8 cellular contexts compared by ENCODE assay signal in genomic region chr4:7828011-7828720, GRCh38.
A peak's percentile ranks its signal among the peaks of the same experiment; 100 is the strongest.
DNase-seq lines count a peak whose midpoint lies in the region; ATAC-seq and TF ChIP-seq lines count a peak whose summit lies in the region.

No MANE protein-coding gene starts in this region.

- no peak overlapping the region for H3K4me3 ChIP-seq in Peyer's patch
- H3K4me3 ChIP-seq in rectal smooth muscle tissue (ENCODE audit: low read length), result no peak overlapping the region

- in situ Hi-C loops in GM13977 (cut with MboI; ENCODE audit: low pct_unique_long_range_greater_than_20kb, low sequenced_read_pairs, unreplicated experiment), result no loop called here

- no peak for TF ChIP-seq POLR2A in Peyer's patch (IDR thresholded peaks at IDR 0.05)

- ATAC-seq in HG03521 (IDR thresholded peaks at IDR 0.05; ENCODE audit: unreplicated experiment) (no peak), HG03095 (IDR thresholded peaks at IDR 0.05; ENCODE audit: unreplicated experiment) (no peak)

- H3K9me3 ChIP-seq in Peyer's patch, result no peaks in the 10 kb centered on the region

- peak overlapping the region; percentile 37 to 82 (median 70) for H3K27ac ChIP-seq in Peyer's patch
- peak overlapping the region; percentile 70 for H3K27ac ChIP-seq in rectal smooth muscle tissue (ENCODE audit: low read depth, low read length)

- no peak for TF ChIP-seq CTCF in GM13977 (IDR thresholded peaks at IDR 0.05; ENCODE audit: extremely low read depth, insufficient read depth, missing control alignments)
- TF ChIP-seq CTCF in Peyer's patch (IDR thresholded peaks at IDR 0.05), result no peak

- H3K9ac ChIP-seq in rectal smooth muscle tissue (ENCODE audit: low read length), result no peak overlapping the region

- H3K4me1 ChIP-seq in Peyer's patch (peaks cover 0 to 22% (median 5%) of the 10 kb centered on the region in 4 donors), rectal smooth muscle tissue (ENCODE audit: control insufficient read depth, insufficient read depth, low read length) (peaks cover 29% of the 10 kb centered on the region)

- H3K27me3 ChIP-seq in Peyer's patch (no peaks in the 10 kb centered on the region), rectal smooth muscle tissue (ENCODE audit: control insufficient read depth, insufficient read depth, low read length) (no peaks in the 10 kb centered on the region)

- H3K36me3 ChIP-seq in Peyer's patch (no peaks in the 10 kb centered on the region), rectal smooth muscle tissue (ENCODE audit: control insufficient read depth, insufficient read depth, low read length) (peaks cover 8% of the 10 kb centered on the region)

- DNase-seq in GM13977 (ENCODE audit: low spot score), result peak; percentile 55
- DNase-seq in Peyer's patch, result peak in 2 of 3 donors; percentile 35 to 86
- DNase-seq in activated T-helper 9 cell treated with anti-CD3 and anti-CD28 coated beads, Interleukin-2, amount 50 U/mL, for 16 hours (ENCODE audit: low read depth), result peak; percentile 37
- peak; percentile 34 for DNase-seq in globus pallidus (ENCODE audit: low spot score)
- no peak for DNase-seq in retina
